ENCODE assay signal across 19 cellular contexts in genomic region chr6:127893541-127893940, GRCh38. TPM values are rescaled to one million over a fixed set of nuclear protein-coding genes. Genes with fewer than 3 reads are reported as not detected.
DNase-seq lines count a peak whose midpoint lies in the region; ATAC-seq and TF ChIP-seq lines count a peak whose summit lies in the region.
"Had no signal": no experiment of that assay in that cellular context is flagged by ENCODE, and none has a peak within 500 bp of the region (broad histone marks: within the 10 kb centered on the region; RNA-seq: fewer than 3 reads in every experiment).

No MANE protein-coding gene starts in this region.

- peak; percentile 28 to 45 for DNase-seq in stimulated activated CD4-positive, alpha-beta T cell treated with anti-CD3 and anti-CD28 coated beads, Interleukin-2, amount 100 ng/mL, for 24 hours
- no peak for DNase-seq in stimulated activated CD4-positive, alpha-beta T cell treated with anti-CD3 and anti-CD28 coated beads, Interleukin-12 subunit alpha, Interleukin-12 subunit beta, amount 100 ng/mL, for 4 hours
- DNase-seq in activated T-cell treated with anti-CD3 and anti-CD28 coated beads, Interleukin-2, amount 50 U/mL, for 4 hours = no peak
- DNase-seq in globus pallidus (ENCODE audit: low spot score) (peak; percentile 33), NCI-H1694 (lab: John Stamatoyannopoulos, UW) (no peak), thyroid gland (no peak), NCI-H2107 treated with DMSO at 0.1 percent for 48 hours (lab: John Stamatoyannopoulos, UW; ENCODE audit: unreplicated experiment) (no peak)
- DNase-seq: activated gamma-delta T cell, GF-D8, midbrain, NCI-H1105, NCI-H2227 treated with DMSO at 0.1 percent for 48 hours, ovary, stomach, uterus had no signal

- no peaks in the 10 kb centered on the region for H3K27me3 Mint-ChIP-seq in activated T-cell treated with anti-CD3 and anti-CD28 coated beads, Interleukin-2, amount 50 U/mL, for 4 hours (ENCODE audit: low read depth)
- H3K27me3 Mint-ChIP-seq: IgD-negative memory B cell had no signal

- peak overlapping the region; percentile 82 for H3K4me3 Mint-ChIP-seq in activated T-cell treated with anti-CD3 and anti-CD28 coated beads, Interleukin-2, amount 50 U/mL, for 4 hours
- H3K4me3 Mint-ChIP-seq: IgD-negative memory B cell had no signal

- peaks cover 12% of the 10 kb centered on the region for H3K36me3 Mint-ChIP-seq in activated T-cell treated with anti-CD3 and anti-CD28 coated beads, Interleukin-2, amount 50 U/mL, for 4 hours (ENCODE audit: insufficient read depth)
- H3K36me3 Mint-ChIP-seq: IgD-negative memory B cell had no signal

- no peak for TF ChIP-seq CTCF in thyroid gland (IDR thresholded peaks at IDR 0.05)

- H3K4me1 Mint-ChIP-seq in activated T-cell treated with anti-CD3 and anti-CD28 coated beads, Interleukin-2, amount 50 U/mL, for 4 hours (ENCODE audit: low read depth) = peaks cover 51% of the 10 kb centered on the region
- H3K4me1 Mint-ChIP-seq: IgD-negative memory B cell had no signal

- H3K9me3 ChIP-seq in thyroid gland = no peaks in the 10 kb centered on the region
- H3K9me3 ChIP-seq: ovary, stomach, uterus had no signal

- no peaks in the 10 kb centered on the region for H3K4me1 ChIP-seq in thyroid gland
- H3K4me1 ChIP-seq: stomach, uterus had no signal

- no peaks in the 10 kb centered on the region for H3K27me3 ChIP-seq in thyroid gland
- H3K27me3 ChIP-seq: ovary, stomach, uterus had no signal

- no peak overlapping the region for H3K4me3 ChIP-seq in thyroid gland (replicated peaks in 1 of 3)
- H3K4me3 ChIP-seq: ovary, stomach, uterus had no signal

- WGBS in thyroid gland, 2 donors = 80 to 88% methylated on average over 6 of the region's 6 CpGs

- intact Hi-C loops in thyroid gland (cut with DNase I) = no loop called here

- TF ChIP-seq POLR2A in thyroid gland (IDR thresholded peaks at IDR 0.05) = no peak

- H3K27ac ChIP-seq in thyroid gland = no peak overlapping the region
- H3K27ac ChIP-seq: ovary, stomach, uterus had no signal

- no peaks in the 10 kb centered on the region for H3K36me3 ChIP-seq in thyroid gland
- H3K36me3 ChIP-seq: ovary, stomach, uterus had no signal

- peaks cover under 1% of the 10 kb centered on the region for H3K9me3 Mint-ChIP-seq in activated T-cell treated with anti-CD3 and anti-CD28 coated beads, Interleukin-2, amount 50 U/mL, for 4 hours
- H3K9me3 Mint-ChIP-seq: IgD-negative memory B cell had no signal

- ATAC-seq in activated T-cell treated with anti-CD3 and anti-CD28 coated beads, Interleukin-2, amount 50 U/mL, for 4 hours = peak; percentile 69 to 70
- ATAC-seq in GM21619 (IDR thresholded peaks at IDR 0.05; ENCODE audit: unreplicated experiment) = no peak

RNA-seq across cellular contexts. Expression of gene THEMIS, which starts 7.3 kb away (rescaled TPM):
- 1 to 10 TPM; 7.4 to 7.8 (median 7.8) TPM for total RNA-seq in activated T-cell treated with anti-CD3 and anti-CD28 coated beads, Interleukin-2, amount 50 U/mL, for 4 hours
- 1 to 10 TPM in 3 of 4 donors, under 1 TPM in 1; 0.68 to 1.8 (median 1.4) TPM for total RNA-seq in thyroid gland
- total RNA-seq: bronchial epithelial cell, kidney epithelial cell had no signal

Comparison
In these comparisons a context has a peak if more than half of its experiments do, and no peak if none do; other contexts are left out.
1. DNase-seq: peak in stimulated activated CD4-positive, alpha-beta T cell treated with anti-CD3 and anti-CD28 coated beads, Interleukin-2, amount 100 ng/mL, for 24 hours (2 of 2) and globus pallidus (single experiment); none in stimulated activated CD4-positive, alpha-beta T cell treated with anti-CD3 and anti-CD28 coated beads, Interleukin-12 subunit alpha, Interleukin-12 subunit beta, amount 100 ng/mL, for 4 hours (single experiment), activated T-cell treated with anti-CD3 and anti-CD28 coated beads, Interleukin-2, amount 50 U/mL, for 4 hours (single experiment), NCI-H1694 (single experiment), thyroid gland (0 of 2) and NCI-H2107 treated with DMSO at 0.1 percent for 48 hours (single experiment).